ENCODE assay signal across 8 cellular contexts in the genomic region with DNA sequence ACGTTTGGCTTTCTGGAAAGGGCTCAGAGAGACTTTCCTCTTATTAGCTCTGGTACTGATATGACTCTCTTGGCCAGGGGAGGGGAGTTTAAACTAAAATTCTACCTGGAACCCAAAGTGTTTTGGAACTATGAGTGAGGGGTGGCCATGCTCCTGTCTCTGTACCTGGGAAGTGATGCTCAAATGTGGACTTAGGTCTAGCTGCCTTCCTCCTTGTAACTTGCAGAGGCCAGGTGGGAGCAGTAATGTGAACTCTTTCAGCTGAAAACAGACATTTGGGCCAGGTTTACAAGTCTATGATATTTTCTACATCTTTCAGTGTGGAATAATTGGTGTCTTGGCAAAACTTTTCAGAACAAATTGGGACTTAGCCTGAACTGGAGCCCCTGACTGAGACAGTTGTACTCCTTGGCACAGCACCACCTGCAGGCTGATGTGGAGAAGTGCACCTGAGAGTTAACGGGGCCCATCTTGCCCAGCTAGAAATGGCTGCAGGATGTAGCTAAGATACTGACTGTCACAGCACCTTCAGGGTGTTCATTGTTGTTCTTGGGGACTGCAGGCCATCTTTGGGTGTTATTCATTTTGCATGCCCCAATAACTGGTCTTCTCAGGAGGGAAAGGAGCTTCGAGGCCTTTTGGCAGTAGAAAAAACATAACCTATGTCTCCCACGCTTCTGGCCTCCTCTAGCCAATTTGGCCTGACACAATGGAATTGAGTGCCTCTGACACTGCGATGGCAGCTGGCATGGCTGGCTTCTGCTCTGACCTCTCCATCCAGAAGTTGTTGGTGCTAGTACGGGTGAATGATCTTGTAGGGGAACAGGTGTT. TPM values are rescaled to one million over a fixed set of nuclear protein-coding genes. Genes with fewer than 3 reads are reported as not detected.
DNase-seq lines count a peak whose midpoint lies in the region; ATAC-seq and TF ChIP-seq lines count a peak whose summit lies in the region.

No MANE protein-coding gene starts in this region.

- H3K27me3 Mint-ChIP-seq in activated CD4-positive, alpha-beta T cell treated with anti-CD3 and anti-CD28 coated beads, Interleukin-2, amount 10 ng/mL, durations not matched to agents 7 days and 5 days, result no peaks in the 10 kb centered on the region

- no peak overlapping the region for H2AK5ac ChIP-seq in mesendoderm (ENCODE audit: low read length)

- peaks cover 13% of the 10 kb centered on the region for H3K4me1 Mint-ChIP-seq in activated CD4-positive, alpha-beta T cell treated with anti-CD3 and anti-CD28 coated beads, Interleukin-2, amount 10 ng/mL, durations not matched to agents 7 days and 5 days

- H3K4me1 ChIP-seq in BE2C (no peaks in the 10 kb centered on the region), mesendoderm (ENCODE audit: control insufficient read depth, low read depth, low read length) (no peaks in the 10 kb centered on the region)

- no peaks in the 10 kb centered on the region for H3K79me2 ChIP-seq in mesendoderm (ENCODE audit: control insufficient read depth, insufficient read depth, low read length)

- no peaks in the 10 kb centered on the region for H3K9me3 Mint-ChIP-seq in activated CD4-positive, alpha-beta T cell treated with anti-CD3 and anti-CD28 coated beads, Interleukin-2, amount 10 ng/mL, durations not matched to agents 7 days and 5 days

- WGBS in mesendoderm (ENCODE audit: extremely low coverage, insufficient coverage, low lambda C conversion rate), result no CpG with 5 or more reads among the region's 6 CpGs

- no peak overlapping the region for H3K4ac ChIP-seq in mesendoderm (ENCODE audit: low read depth, low read length)

- H3K4me3 ChIP-seq in BE2C (ENCODE audit: low read depth, low read length), result no peak overlapping the region
- no peak overlapping the region for H3K4me3 ChIP-seq in mesendoderm (ENCODE audit: low read length)

- no peaks in the 10 kb centered on the region for H3K36me3 ChIP-seq in BE2C
- H3K36me3 ChIP-seq in mesendoderm (ENCODE audit: control insufficient read depth, insufficient read depth, low read length), result no peaks in the 10 kb centered on the region

- H2BK120ac ChIP-seq in mesendoderm (ENCODE audit: low read depth, low read length), result no peak overlapping the region

- no peak overlapping the region for H3K4me2 ChIP-seq in mesendoderm (ENCODE audit: low read length)

- no peak overlapping the region for H3K18ac ChIP-seq in mesendoderm (ENCODE audit: low read length)

- ATAC-seq in GM18873 (IDR thresholded peaks at IDR 0.05; ENCODE audit: low FRiP score, unreplicated experiment) (peak; percentile 67), HG03108 (IDR thresholded peaks at IDR 0.05; ENCODE audit: unreplicated experiment) (peak; percentile 54)

- POLR2A ChIA-PET in activated CD4-positive, alpha-beta T cell treated with anti-CD3 and anti-CD28 coated beads, Interleukin-2, amount 10 ng/mL, durations not matched to agents 7 days and 5 days (lab: Charles Lee), result interaction anchor here (0.7 kb wide), 1 partner anchor 42 kb away, joined by 3 read pairs; no protein-coding TSS in a partner anchor

- no peak overlapping the region for H2BK15ac ChIP-seq in mesendoderm (replicated peaks; ENCODE audit: low read depth)

- no peak overlapping the region for H3K4me3 Mint-ChIP-seq in activated CD4-positive, alpha-beta T cell treated with anti-CD3 and anti-CD28 coated beads, Interleukin-2, amount 10 ng/mL, durations not matched to agents 7 days and 5 days

- H3K9ac ChIP-seq in mesendoderm (ENCODE audit: low read length), result no peak overlapping the region

- H2BK5ac ChIP-seq in mesendoderm (ENCODE audit: low read length), result no peak overlapping the region

- no peak overlapping the region for H4K5ac ChIP-seq in mesendoderm (ENCODE audit: low read length)

- H3K56ac ChIP-seq in mesendoderm (ENCODE audit: low read length), result no peak overlapping the region

- H3K79me1 ChIP-seq in mesendoderm (ENCODE audit: low read length), result no peaks in the 10 kb centered on the region

- H3K36me3 Mint-ChIP-seq in activated CD4-positive, alpha-beta T cell treated with anti-CD3 and anti-CD28 coated beads, Interleukin-2, amount 10 ng/mL, durations not matched to agents 7 days and 5 days (ENCODE audit: low read depth), result peaks cover 3% of the 10 kb centered on the region

- TF ChIP-seq CTCF in BE2C (IDR thresholded peaks at IDR 0.05; ENCODE audit: low read depth, low read length), result peak; percentile 96

- CTCF ChIA-PET in activated CD4-positive, alpha-beta T cell treated with anti-CD3 and anti-CD28 coated beads, Interleukin-2, amount 10 ng/mL, durations not matched to agents 7 days and 5 days (lab: Charles Lee), result interaction anchor here (0.6 to 2.2 kb wide), 20 partner anchors 9 to 1471 kb away, joined by 3 to 12 read pairs (median 4); no protein-coding TSS in a partner anchor

- no peak overlapping the region for H4K8ac ChIP-seq in mesendoderm (ENCODE audit: low read depth, low read length)

- DNase-seq in BE2C (peak; percentile 55), NCI-H460 (ENCODE audit: extremely low read depth, low read depth) (peak; percentile 70), dermis microvascular lymphatic vessel endothelial cell (ENCODE audit: low read depth in 2 of 2) (peak; percentile 17 to 80), mesendoderm (peak; percentile 72)
- DNase-seq in activated CD4-positive, alpha-beta T cell treated with anti-CD3 and anti-CD28 coated beads, Interleukin-2, amount 10 ng/mL, durations not matched to agents 7 days and 5 days, result peak; percentile 81
- peak; percentile 10 to 26 for DNase-seq in stimulated activated CD8-positive, alpha-beta memory T cell treated with anti-CD3 and anti-CD28 coated beads, Interleukin-15, amount 100 ng/mL, for 4 hours (ENCODE audit: low read depth in 2 of 2)

- H3K27ac ChIP-seq in mesendoderm (ENCODE audit: low read depth, low read length), result no peak overlapping the region

- H3K27me3 ChIP-seq in BE2C, result no peaks in the 10 kb centered on the region
- H3K27me3 ChIP-seq in mesendoderm (ENCODE audit: insufficient read depth, low read length, poor library complexity), result no peaks in the 10 kb centered on the region

- H3K27ac Mint-ChIP-seq in activated CD4-positive, alpha-beta T cell treated with anti-CD3 and anti-CD28 coated beads, Interleukin-2, amount 10 ng/mL, durations not matched to agents 7 days and 5 days, result peak overlapping the region; percentile 16

- H3K9me3 ChIP-seq in BE2C, result no peaks in the 10 kb centered on the region

- no peak overlapping the region for H3K23ac ChIP-seq in mesendoderm (ENCODE audit: low read length)

RNA-seq across cellular contexts. Expression of a gene that starts 37.1 kb away (rescaled TPM):
- 0.15 TPM for polyA plus RNA-seq in BE2C (2012; ENCODE audit: insufficient read depth, insufficient read length, low read depth)
- 36.3 and 43.6 TPM in 2 replicates for total RNA-seq in NCI-H460 (2014; rRNA removed; shearing (Covaris generic))
- polyA plus RNA-seq in NCI-H460 (2014; cell fraction: nucleus; rRNA removed), result 16.7 and 28.3 TPM in 2 replicates
- total RNA-seq in activated CD4-positive, alpha-beta T cell treated with anti-CD3 and anti-CD28 coated beads, Interleukin-2, amount 10 ng/mL, durations not matched to agents 7 days and 5 days, result 10 to 100 TPM; 10.8 to 11.3 TPM
- 4.4 and 9.2 TPM in 2 replicates for total RNA-seq in dermis microvascular lymphatic vessel endothelial cell
- polyA plus RNA-seq in mesendoderm (2013, experiment 1 of 2), result 1.5 TPM
- 1.4 TPM for polyA plus RNA-seq in mesendoderm (2013, experiment 2 of 2)

Comparison
In these comparisons a context has a peak if more than half of its experiments do, and no peak if none do; other contexts are left out.
1. DNase-seq: peak in every context shown above with its lines; median percentile 81 in activated CD4-positive, alpha-beta T cell treated with anti-CD3 and anti-CD28 coated beads, Interleukin-2, amount 10 ng/mL, durations not matched to agents 7 days and 5 days; 72 in mesendoderm; 70 in NCI-H460; 55 in BE2C; 48 in dermis microvascular lymphatic vessel endothelial cell; 18 in stimulated activated CD8-positive, alpha-beta memory T cell treated with anti-CD3 and anti-CD28 coated beads, Interleukin-15, amount 100 ng/mL, for 4 hours.